ENCODE assay signal across 8 cellular contexts in genomic region chr19:7869910-7870511, GRCh38. TPM values are rescaled to one million over a fixed set of nuclear protein-coding genes. Genes with fewer than 3 reads are reported as not detected.
DNase-seq lines count a peak whose midpoint lies in the region; ATAC-seq, FAIRE-seq and TF ChIP-seq lines count a peak whose summit lies in the region.

No MANE protein-coding gene starts in this region.

- WGBS in H1 (ENCODE audit: extremely low coverage in 1 of 2, insufficient coverage in 1 of 2, insufficient read length in 1 of 2, insufficient replicate concordance in 2 of 2, low coverage in 1 of 2, low lambda C conversion rate in 2 of 2, missing lambda C conversion rate in 1 of 2), 2 experiments: 22% methylated on average over 9 of the region's 30 CpGs; no CpG with 5 or more reads in 1 of the 2 experiments

- H2BK20ac ChIP-seq in H1 (ENCODE audit: low read length): no peak overlapping the region

- FAIRE-seq in H1 (lab: Jason Lieb, UNC) (peak; percentile 48), GM12892 (lab: Jason Lieb, UNC) (no peak)

- H3K4me1 Mint-ChIP-seq in activated B cell treated with CpG ODN at 0.5 μM for 24 hours (peaks cover 42% of the 10 kb centered on the region), natural killer cell (peaks cover 12 to 35% of the 10 kb centered on the region in 2 donors)

- H4K20me1 ChIP-seq in DND-41 (ENCODE audit: insufficient read depth, low read length) (0 out of 2 replicates have a peak, but pooled peaks cover 9% of the 10 kb centered on the region), H1 (replicated peaks in 1 of 2; ENCODE audit: control insufficient read depth in 1 of 2, insufficient read depth in 2 of 2, low read length in 2 of 2) (peaks cover 4% of the 10 kb centered on the region in 2 experiments)

- peaks cover 16% of the 10 kb centered on the region for H3K23me2 ChIP-seq in H1 (ENCODE audit: low read depth, low read length)

- no peak overlapping the region for H2BK15ac ChIP-seq in H1 (ENCODE audit: low read length)

- no peak overlapping the region for H3K14ac ChIP-seq in H1 (ENCODE audit: insufficient read length)

- TF ChIP-seq CTCF in DND-41 (IDR thresholded peaks at IDR 0.05; ENCODE audit: borderline replicate concordance, extremely low read depth, low read length, poor library complexity, severe bottlenecking) (no peak), activated B cell treated with CpG ODN at 0.5 μM for 24 hours (IDR thresholded peaks at IDR 0.05) (no peak), H1 (IDR thresholded peaks at IDR 0.05; ENCODE audit: control extremely low read depth in 1 of 3, insufficient read depth in 1 of 3, low read depth in 1 of 3, low read length in 3 of 3) (no peak), natural killer cell (IDR thresholded peaks at IDR 0.05) (no peak)

- intact Hi-C loops in activated B cell treated with CpG ODN at 0.5 μM for 24 hours (cut with micrococcal nuclease): loop anchor here (1.0 to 2.0 kb wide), 7 partner anchors 17 to 191 kb away; partner anchors contain the start of genes MAP2K7, SNAPC2 and TIMM44
- intact Hi-C loops in natural killer cell (cut with micrococcal nuclease): loop anchor here (1.0 to 2.0 kb wide), 3 partner anchors 33 to 50 kb away; partner anchors contain the start of genes MAP2K7 and SNAPC2

- H3K27me3 ChIP-seq in DND-41 (ENCODE audit: insufficient read depth, low read length, poor library complexity) (no peaks in the 10 kb centered on the region), H1 (replicated peaks in 1 of 4; ENCODE audit: control insufficient read depth in 3 of 4, extremely low read depth in 1 of 4, insufficient read depth in 3 of 4, low read length in 3 of 4) (peaks cover 0 to 23% (median 14%) of the 10 kb centered on the region in 4 experiments; a peak in 5 of 7 replicates)

- H3K79me2 ChIP-seq in DND-41 (ENCODE audit: insufficient read depth, low read length) (no peaks in the 10 kb centered on the region), H1 (ENCODE audit: control insufficient read depth in 1 of 2, insufficient read depth in 2 of 2, low read length in 2 of 2) (no peaks in the 10 kb centered on the region)

- H3K56ac ChIP-seq in H1 (replicated peaks; ENCODE audit: insufficient read length, low read depth, low read length): no peak overlapping the region

- H4K5ac ChIP-seq in H1 (ENCODE audit: insufficient read length, low read depth, low read length): no peak overlapping the region

- no peak overlapping the region for H2AFZ ChIP-seq in DND-41 (ENCODE audit: low read depth, low read length)
- H2AFZ ChIP-seq in H1 (ENCODE audit: low read length): no peak overlapping the region

- H2AK5ac ChIP-seq in H1 (ENCODE audit: low read depth, low read length): no peak overlapping the region

- H3K27ac Mint-ChIP-seq in activated B cell treated with CpG ODN at 0.5 μM for 24 hours (no peak overlapping the region), natural killer cell (peak overlapping the region; percentile 86 to 89)

- H3K36me3 ChIP-seq in DND-41 (ENCODE audit: insufficient read depth, low read length) (no peaks in the 10 kb centered on the region), H1 (ENCODE audit: control insufficient read depth in 2 of 4, insufficient read depth in 4 of 4, low read length in 3 of 4) (no peaks in the 10 kb centered on the region)

- H2BK5ac ChIP-seq in H1 (ENCODE audit: low read depth, low read length): no peak overlapping the region

- H2BK120ac ChIP-seq in H1 (replicated peaks; ENCODE audit: low read depth, low read length): no peak overlapping the region

- no peak for TF ChIP-seq RAD21 in H1 (IDR thresholded peaks at IDR 0.05 in 1 of 2, conservative IDR thresholded peaks at IDR 0.05 in 1 of 2; ENCODE audit: low read depth in 2 of 2, low read length in 2 of 2)

- H3K9me3 ChIP-seq in DND-41 (ENCODE audit: insufficient read depth, low read length, severe bottlenecking) (no peaks in the 10 kb centered on the region), H1 (ENCODE audit: insufficient read depth in 2 of 2, low read depth in 1 of 2, low read length in 1 of 2) (no peaks in the 10 kb centered on the region)

- no peak overlapping the region for H4K8ac ChIP-seq in H1 (ENCODE audit: extremely low read depth, insufficient read depth, low read length)

- peaks cover 36% of the 10 kb centered on the region for H3K4me1 ChIP-seq in DND-41 (ENCODE audit: insufficient read depth, low read length)
- peaks cover 0 to 24% (median 16%) of the 10 kb centered on the region in 4 experiments; a peak in 5 of 7 replicates for H3K4me1 ChIP-seq in H1 (replicated peaks in 1 of 4; ENCODE audit: control insufficient read depth in 3 of 4, insufficient read depth in 4 of 4, low read length in 3 of 4)

- H3K27me3 Mint-ChIP-seq in activated B cell treated with CpG ODN at 0.5 μM for 24 hours (peaks cover 29% of the 10 kb centered on the region), natural killer cell (ENCODE audit: low read depth in 2 of 2) (peaks cover 6 to 37% of the 10 kb centered on the region in 2 donors)

- H3K23ac ChIP-seq in H1 (ENCODE audit: insufficient read length): no peak overlapping the region

- H3K36me3 Mint-ChIP-seq in activated B cell treated with CpG ODN at 0.5 μM for 24 hours (ENCODE audit: low read depth) (no peaks in the 10 kb centered on the region), natural killer cell (no peaks in the 10 kb centered on the region)

- peak overlapping the region; percentile 93 for H3K4me2 ChIP-seq in DND-41 (ENCODE audit: insufficient read depth, low read length)
- H3K4me2 ChIP-seq in H1 (ENCODE audit: insufficient read depth in 1 of 2, low read depth in 2 of 2, low read length in 2 of 2): peak overlapping the region; percentile 75 to 86

- H3K27ac ChIP-seq in DND-41 (ENCODE audit: low read length) (no peak overlapping the region), H1 (ENCODE audit: low read depth, low read length) (no peak overlapping the region)

- TF ChIP-seq POLR2A in H1 (IDR thresholded peaks at IDR 0.05; ENCODE audit: control extremely low read depth in 1 of 2, low read depth in 2 of 2, low read length in 2 of 2) (no peak), GM12892 (IDR thresholded peaks at IDR 0.05; ENCODE audit: low read depth, low read length) (no peak)

- no peak overlapping the region for H3K18ac ChIP-seq in H1 (ENCODE audit: extremely low read depth, low read length)

- H4K91ac ChIP-seq in H1 (replicated peaks; ENCODE audit: insufficient read length, low read length): no peak overlapping the region

- ATAC-seq in DND-41 (ENCODE audit: insufficient read depth, low read depth) (peak; percentile 3; the same call in 1 of the 3 replicates), activated B cell treated with CpG ODN at 0.5 μM for 24 hours (ENCODE audit: low read depth) (no peak), natural killer cell (peak in 2 of 3 donors; percentile 4 to 6), GM21723 (IDR thresholded peaks at IDR 0.05; ENCODE audit: unreplicated experiment) (no peak)

- no peaks in the 10 kb centered on the region; the same call in 1 of the 2 replicates for H3K79me1 ChIP-seq in H1 (ENCODE audit: low read depth, low read length)

- peak; percentile 87 for DNase-seq in DND-41
- DNase-seq in Jurkat, Clone E6-1 (ENCODE audit: low read depth, low spot score): peak; percentile 82
- DNase-seq in activated B cell treated with CpG ODN at 0.5 μM for 24 hours: no peak
- DNase-seq in H1 (ENCODE audit: low read depth in 1 of 2, low spot score in 2 of 2): peak; percentile 84 to 85
- peak; percentile 41 for DNase-seq in natural killer cell
- DNase-seq in NCI-H510A (lab: John Stamatoyannopoulos, UW): no peak
- no peak for DNase-seq in GM12892 (ENCODE audit: insufficient read length)

- H3K9me3 Mint-ChIP-seq in activated B cell treated with CpG ODN at 0.5 μM for 24 hours (peaks cover 3% of the 10 kb centered on the region), natural killer cell (no peaks in the 10 kb centered on the region)

- H3K4me3 ChIP-seq in DND-41 (ENCODE audit: low read depth in 1 of 2, low read length in 2 of 2) (peak overlapping the region in 1 of 2 experiments; percentile 60; a peak in 1 of 4 replicates), H1 (ENCODE audit: extremely low read depth in 1 of 4, insufficient read depth in 2 of 4, low read depth in 3 of 4, low read length in 4 of 4) (peak overlapping the region; percentile 25 to 61 (median 30); a peak in 4 of 8 replicates)
- no peak overlapping the region for H3K4me3 ChIP-seq in Jurkat, Clone E6-1 (ENCODE audit: low read length)

- CTCF ChIA-PET in activated B cell treated with CpG ODN at 0.5 μM for 24 hours (lab: Charles Lee) (interaction anchor here (0.9 to 2.2 kb wide), 11 partner anchors 9 to 232 kb away, joined by 3 to 14 read pairs (median 5); partner anchors contain the start of genes MAP2K7, SNAPC2, STXBP2 and TIMM44), H1 (lab: Charles Lee; ENCODE audit: partially characterized antibody) (interaction anchor here (0.7 to 2.1 kb wide), 21 partner anchors 8 to 315 kb away, joined by 3 to 22 read pairs (median 6); partner anchors contain the start of genes MAP2K7, SNAPC2 and TGFBR3L)

- no peak overlapping the region for H3K4ac ChIP-seq in H1 (replicated peaks; ENCODE audit: insufficient read length, low read depth, low read length)

- H3K9ac ChIP-seq in DND-41 (ENCODE audit: low read depth, low read length): no peak overlapping the region
- H3K9ac ChIP-seq in H1 (replicated peaks in 1 of 4; ENCODE audit: extremely low read depth in 1 of 4, low read depth in 3 of 4, low read length in 3 of 4): no peak overlapping the region

- POLR2A ChIA-PET in activated B cell treated with CpG ODN at 0.5 μM for 24 hours (lab: Charles Lee): interaction anchor here (1.2 to 2.2 kb wide), 5 partner anchors 32 to 240 kb away, joined by 3 to 15 read pairs (median 7); partner anchors contain the start of genes MAP2K7, PET100, SNAPC2 and TIMM44
- POLR2A ChIA-PET in H1 (lab: Charles Lee; ENCODE audit: partially characterized antibody): interaction anchor here (0.9 to 10.5 kb wide), 8 partner anchors 8 to 53 kb away, joined by 3 to 106 read pairs (median 6); partner anchors contain the start of genes MAP2K7, SNAPC2 and TGFBR3L

- H2BK12ac ChIP-seq in H1 (ENCODE audit: low read depth, low read length): no peak overlapping the region

- no peak for TF ChIP-seq EP300 in H1 (IDR thresholded peaks at IDR 0.05; ENCODE audit: borderline replicate concordance in 1 of 2, low read depth in 2 of 2, low read length in 2 of 2)

- peak overlapping the region; percentile 72 for H3K4me3 Mint-ChIP-seq in activated B cell treated with CpG ODN at 0.5 μM for 24 hours
- H3K4me3 Mint-ChIP-seq in natural killer cell: peak overlapping the region; percentile 79

RNA-seq across cellular contexts. Expression of gene PRR36, which starts 4.2 kb away (rescaled TPM):
- polyA plus RNA-seq in Jurkat, Clone E6-1 (2012; ENCODE audit: insufficient read depth, insufficient read length): 9.4 TPM
- total RNA-seq in activated B cell treated with CpG ODN at 0.5 μM for 24 hours (not detected in 2 replicates), natural killer cell (under 1 TPM; 0.11 to 0.13 (median 0.12) TPM)
- 23.9 and 25.3 TPM in 2 replicates for total RNA-seq in H1 (2021; fragmentation: NEBNext Ultra II Directional; extraction: Animal tissue kit (Norgen Biotek cat#: 25700))
- polyA plus RNA-seq in H1 (2011; rRNA removed): 1.6 and 3.4 TPM in 2 replicates
- polyA plus RNA-seq in H1 (2011; cell fraction: cytosol; rRNA removed): 0.85 TPM
- 6.1 TPM for polyA plus RNA-seq in H1 (2011; cell fraction: nucleus; rRNA removed)
- 20.7 to 32.8 TPM (median 29.9 TPM) in 4 replicates for polyA plus RNA-seq in H1 (2012, experiment 1 of 2)
- 22.3 TPM for polyA plus RNA-seq in H1 (2012, experiment 2 of 2)
- 21.3 TPM for polyA plus RNA-seq in H1 (2013, experiment 1 of 2)
- polyA plus RNA-seq in H1 (2013, experiment 2 of 2): 20.1 TPM
- 1.2 and 1.9 TPM in 2 replicates for polyA minus RNA-seq in H1 (2011; rRNA and poly(A)+ RNA removed)
- polyA minus RNA-seq in H1 (2011; cell fraction: cytosol; rRNA and poly(A)+ RNA removed): 17.2 TPM
- polyA minus RNA-seq in H1 (2011; cell fraction: nucleus; rRNA and poly(A)+ RNA removed): 5.0 TPM
- polyA plus RNA-seq in GM12892 (2012; ENCODE audit: missing spikeins): not detected

RNA-seq across cellular contexts. Expression of gene LRRC8E, which starts 18.3 kb away (rescaled TPM):
- polyA plus RNA-seq in Jurkat, Clone E6-1 (2012; ENCODE audit: insufficient read depth, insufficient read length): 0.85 TPM
- total RNA-seq in activated B cell treated with CpG ODN at 0.5 μM for 24 hours: not detected in 2 replicates
- 2.9 and 3.4 TPM in 2 replicates for total RNA-seq in H1 (2021; fragmentation: NEBNext Ultra II Directional; extraction: Animal tissue kit (Norgen Biotek cat#: 25700))
- polyA plus RNA-seq in H1 (2011; rRNA removed): 2.7 and 2.8 TPM in 2 replicates
- polyA plus RNA-seq in H1 (2011; cell fraction: cytosol; rRNA removed): 2.2 TPM
- 3.0 TPM for polyA plus RNA-seq in H1 (2011; cell fraction: nucleus; rRNA removed)
- 2.2 to 3.0 TPM (median 2.6 TPM) in 4 replicates for polyA plus RNA-seq in H1 (2012, experiment 1 of 2)
- polyA plus RNA-seq in H1 (2012, experiment 2 of 2): 2.1 TPM
- polyA plus RNA-seq in H1 (2013, experiment 1 of 2): 5.0 TPM
- 4.7 TPM for polyA plus RNA-seq in H1 (2013, experiment 2 of 2)
- 4.8 and 4.9 TPM in 2 replicates for polyA minus RNA-seq in H1 (2011; rRNA and poly(A)+ RNA removed)
- polyA minus RNA-seq in H1 (2011; cell fraction: cytosol; rRNA and poly(A)+ RNA removed): 1.6 TPM
- 3.2 TPM for polyA minus RNA-seq in H1 (2011; cell fraction: nucleus; rRNA and poly(A)+ RNA removed)
- not detected for total RNA-seq in natural killer cell
- polyA plus RNA-seq in GM12892 (2012; ENCODE audit: missing spikeins): not detected

RNA-seq across cellular contexts. Expression of gene MAP2K7, which starts 33.7 kb away (rescaled TPM):
- 30.5 TPM for polyA plus RNA-seq in Jurkat, Clone E6-1 (2012; ENCODE audit: insufficient read depth, insufficient read length)
- total RNA-seq in activated B cell treated with CpG ODN at 0.5 μM for 24 hours: 46.3 and 52.8 TPM in 2 replicates
- total RNA-seq in H1 (2021; fragmentation: NEBNext Ultra II Directional; extraction: Animal tissue kit (Norgen Biotek cat#: 25700)): 38.3 and 41.5 TPM in 2 replicates
- polyA plus RNA-seq in H1 (2011; rRNA removed): 8.9 and 16.6 TPM in 2 replicates
- polyA plus RNA-seq in H1 (2011; cell fraction: cytosol; rRNA removed): 16.5 TPM
- 35.7 TPM for polyA plus RNA-seq in H1 (2011; cell fraction: nucleus; rRNA removed)
- 20.9 to 28.0 TPM (median 25.4 TPM) in 4 replicates for polyA plus RNA-seq in H1 (2012, experiment 1 of 2)
- polyA plus RNA-seq in H1 (2012, experiment 2 of 2): 25.2 TPM
- polyA plus RNA-seq in H1 (2013, experiment 1 of 2): 28.9 TPM
- polyA plus RNA-seq in H1 (2013, experiment 2 of 2): 27.2 TPM
- 9.2 and 11.4 TPM in 2 replicates for polyA minus RNA-seq in H1 (2011; rRNA and poly(A)+ RNA removed)
- polyA minus RNA-seq in H1 (2011; cell fraction: cytosol; rRNA and poly(A)+ RNA removed): 17.8 TPM
- 14.4 TPM for polyA minus RNA-seq in H1 (2011; cell fraction: nucleus; rRNA and poly(A)+ RNA removed)
- 100 to 1,000 TPM; 131 to 218 (median 159) TPM for total RNA-seq in natural killer cell
- 10.2 TPM for polyA plus RNA-seq in GM12892 (2012; ENCODE audit: missing spikeins)

RNA-seq across cellular contexts. Expression of gene EVI5L, which starts 40.0 kb away (rescaled TPM):
- 14.4 TPM for polyA plus RNA-seq in Jurkat, Clone E6-1 (2012; ENCODE audit: insufficient read depth, insufficient read length)
- total RNA-seq in activated B cell treated with CpG ODN at 0.5 μM for 24 hours (9.2 and 12.8 TPM in 2 replicates), natural killer cell (10 to 100 TPM in 2 of 3 donors, 1 to 10 TPM in 1; 9.6 to 13.5 (median 11.3) TPM)
- total RNA-seq in H1 (2021; fragmentation: NEBNext Ultra II Directional; extraction: Animal tissue kit (Norgen Biotek cat#: 25700)): 10.4 and 11.0 TPM in 2 replicates
- polyA plus RNA-seq in H1 (2011; rRNA removed): 7.2 and 13.1 TPM in 2 replicates
- 8.2 TPM for polyA plus RNA-seq in H1 (2011; cell fraction: cytosol; rRNA removed)
- 15.2 TPM for polyA plus RNA-seq in H1 (2011; cell fraction: nucleus; rRNA removed)
- 6.8 to 10.5 TPM (median 9.9 TPM) in 4 replicates for polyA plus RNA-seq in H1 (2012, experiment 1 of 2)
- 10.7 TPM for polyA plus RNA-seq in H1 (2012, experiment 2 of 2)
- polyA plus RNA-seq in H1 (2013, experiment 1 of 2): 7.7 TPM
- 7.8 TPM for polyA plus RNA-seq in H1 (2013, experiment 2 of 2)
- polyA minus RNA-seq in H1 (2011; rRNA and poly(A)+ RNA removed): 7.2 and 14.2 TPM in 2 replicates
- polyA minus RNA-seq in H1 (2011; cell fraction: cytosol; rRNA and poly(A)+ RNA removed): 4.0 TPM
- polyA minus RNA-seq in H1 (2011; cell fraction: nucleus; rRNA and poly(A)+ RNA removed): 7.9 TPM
- polyA plus RNA-seq in GM12892 (2012; ENCODE audit: missing spikeins): 7.0 TPM

RNA-seq across cellular contexts. Expression of gene TGFBR3L, which starts 44.6 kb away (rescaled TPM):
- polyA plus RNA-seq in Jurkat, Clone E6-1 (2012; ENCODE audit: insufficient read depth, insufficient read length): 23.7 TPM
- total RNA-seq in activated B cell treated with CpG ODN at 0.5 μM for 24 hours (not detected in 2 replicates), natural killer cell (1 to 10 TPM; 3.5 to 4.6 (median 4.4) TPM)
- 3.7 and 4.3 TPM in 2 replicates for total RNA-seq in H1 (2021; fragmentation: NEBNext Ultra II Directional; extraction: Animal tissue kit (Norgen Biotek cat#: 25700))
- polyA plus RNA-seq in H1 (2011; rRNA removed): 3.1 and 8.9 TPM in 2 replicates
- 2.2 TPM for polyA plus RNA-seq in H1 (2011; cell fraction: cytosol; rRNA removed)
- 3.3 TPM for polyA plus RNA-seq in H1 (2011; cell fraction: nucleus; rRNA removed)
- 3.3 to 6.1 TPM (median 4.6 TPM) in 4 replicates for polyA plus RNA-seq in H1 (2012, experiment 1 of 2)
- 2.7 TPM for polyA plus RNA-seq in H1 (2012, experiment 2 of 2)
- polyA plus RNA-seq in H1 (2013, experiment 1 of 2): 5.3 TPM
- 5.7 TPM for polyA plus RNA-seq in H1 (2013, experiment 2 of 2)
- polyA minus RNA-seq in H1 (2011; rRNA and poly(A)+ RNA removed): not detected in 2 replicates
- polyA minus RNA-seq in H1 (2011; cell fraction: cytosol; rRNA and poly(A)+ RNA removed): 3.7 TPM
- 2.4 TPM for polyA minus RNA-seq in H1 (2011; cell fraction: nucleus; rRNA and poly(A)+ RNA removed)
- polyA plus RNA-seq in GM12892 (2012; ENCODE audit: missing spikeins): not detected

Comparison
In these comparisons a context has a peak if more than half of its experiments do, and no peak if none do; other contexts are left out.
1. ATAC-seq: peak in DND-41 (single experiment) and natural killer cell (2 of 3); none in activated B cell treated with CpG ODN at 0.5 μM for 24 hours (single experiment) and GM21723 (single experiment).
2. DNase-seq: peak in DND-41 (single experiment), Jurkat, Clone E6-1 (single experiment), H1 (2 of 2) and natural killer cell (single experiment); none in activated B cell treated with CpG ODN at 0.5 μM for 24 hours (single experiment), NCI-H510A (single experiment) and GM12892 (single experiment).
3. RNA of gene PRR36, which starts 4.2 kb away (total RNA-seq): 23.9 to 25.3 TPM in H1; 0.11 to 0.13 TPM in natural killer cell and not detected in activated B cell treated with CpG ODN at 0.5 μM for 24 hours; every median in the first group is over 10 times any median in the second.